In genomic region chr19:39444598-39445257, GRCh38 we compare ENCODE assay signal across 8 cellular contexts. TPM values are rescaled to one million over a fixed set of nuclear protein-coding genes. Genes with fewer than 3 reads are reported as not detected.
DNase-seq lines count a peak whose midpoint lies in the region; TF ChIP-seq lines count a peak whose summit lies in the region.

No MANE protein-coding gene starts in this region.

- WGBS in stomach, 5 donors: 2 to 4% (median 4%) methylated on average over 20 of the region's 20 CpGs

- H3K4me1 Mint-ChIP-seq in activated CD4-positive, alpha-beta T cell treated with anti-CD3 and anti-CD28 coated beads, Interleukin-2, amount 10 ng/mL, durations not matched to agents 24 days and 14 days: peaks cover 33% of the 10 kb centered on the region

- no peak for TF ChIP-seq POLR2A in stomach (IDR thresholded peaks at IDR 0.05)

- peak overlapping the region; percentile 98 for H3K4me3 Mint-ChIP-seq in activated CD4-positive, alpha-beta T cell treated with anti-CD3 and anti-CD28 coated beads, Interleukin-2, amount 10 ng/mL, durations not matched to agents 24 days and 14 days

- peak overlapping the region; percentile 78 to 96 (median 94) for H3K27ac ChIP-seq in stomach

- no peaks in the 10 kb centered on the region for H3K27me3 ChIP-seq in adipocyte (replicated peaks; ENCODE audit: control insufficient read depth, insufficient read depth, low read length)
- H3K27me3 ChIP-seq in stomach: no peaks in the 10 kb centered on the region

- no peak for DNase-seq in activated CD4-positive, alpha-beta T cell treated with anti-CD3 and anti-CD28 coated beads, Interleukin-2, amount 10 ng/mL, durations not matched to agents 24 days and 14 days
- DNase-seq in activated CD4-positive, alpha-beta T cell treated with anti-CD3 and anti-CD28 coated beads, Interleukin-2, amount 50 U/mL, for 4 hours: no peak
- DNase-seq in adipocyte (ENCODE audit: low read depth): peak; percentile 53
- DNase-seq in stomach: no peak
- no peak for DNase-seq in HPDE6-E6E7 (ENCODE audit: extremely low spot score)
- DNase-seq in NCI-H226: no peak
- no peak for DNase-seq in KG1 (lab: John Stamatoyannopoulos, UW)

- H3K9me3 ChIP-seq in adipocyte (ENCODE audit: control insufficient read depth, low read length) (no peaks in the 10 kb centered on the region), iPS-18c (ENCODE audit: control insufficient read depth, insufficient read depth, low read length) (no peaks in the 10 kb centered on the region), stomach (no peaks in the 10 kb centered on the region)

- intact Hi-C loops in activated CD4-positive, alpha-beta T cell treated with anti-CD3 and anti-CD28 coated beads, Interleukin-2, amount 10 ng/mL, durations not matched to agents 24 days and 14 days (cut with micrococcal nuclease): loop anchor here (1.0 to 5.0 kb wide), 5 partner anchors 8 to 388 kb away; partner anchors contain the start of genes DYRK1B, MED29, PAF1 and SAMD4B
- intact Hi-C loops in stomach (cut with DNase I; ENCODE audit: low total_unique reads): no loop called here

- H3K27ac Mint-ChIP-seq in activated CD4-positive, alpha-beta T cell treated with anti-CD3 and anti-CD28 coated beads, Interleukin-2, amount 10 ng/mL, durations not matched to agents 24 days and 14 days: peak overlapping the region; percentile 96

- H3K9ac ChIP-seq in adipocyte (ENCODE audit: low read length): peak overlapping the region; percentile 95

- H3K27me3 Mint-ChIP-seq in activated CD4-positive, alpha-beta T cell treated with anti-CD3 and anti-CD28 coated beads, Interleukin-2, amount 10 ng/mL, durations not matched to agents 24 days and 14 days: no peaks in the 10 kb centered on the region

- H3K36me3 Mint-ChIP-seq in activated CD4-positive, alpha-beta T cell treated with anti-CD3 and anti-CD28 coated beads, Interleukin-2, amount 10 ng/mL, durations not matched to agents 24 days and 14 days (ENCODE audit: low read depth): peaks cover 36% of the 10 kb centered on the region

- peaks cover 2% of the 10 kb centered on the region for H3K36me3 ChIP-seq in adipocyte (ENCODE audit: control insufficient read depth, insufficient read depth, low read length, severe bottlenecking)
- H3K36me3 ChIP-seq in stomach: peaks cover 0 to 18% (median 9%) of the 10 kb centered on the region in 4 donors

- peaks cover 32% of the 10 kb centered on the region for H3K4me1 ChIP-seq in adipocyte (ENCODE audit: control insufficient read depth, insufficient read depth, low read length)
- peaks cover 24 to 58% (median 45%) of the 10 kb centered on the region in 4 donors for H3K4me1 ChIP-seq in stomach

- no peak for TF ChIP-seq EP300 in stomach (IDR thresholded peaks at IDR 0.05)

- H3K4me3 ChIP-seq in adipocyte (ENCODE audit: low read length) (peak overlapping the region; percentile 97), iPS-18c (ENCODE audit: insufficient read depth, low read depth, low read length) (peak overlapping the region; percentile 97), stomach (peak overlapping the region; percentile 68 to 97 (median 86))

- no peak for TF ChIP-seq CTCF in stomach (IDR thresholded peaks at IDR 0.05)

- H3K9me3 Mint-ChIP-seq in activated CD4-positive, alpha-beta T cell treated with anti-CD3 and anti-CD28 coated beads, Interleukin-2, amount 10 ng/mL, durations not matched to agents 24 days and 14 days: no peaks in the 10 kb centered on the region

RNA-seq across cellular contexts. Expression of gene SUPT5H, which starts 0.7 kb away (rescaled TPM):
- 186 and 187 TPM in 2 replicates for total RNA-seq in activated CD4-positive, alpha-beta T cell treated with anti-CD3 and anti-CD28 coated beads, Interleukin-2, amount 10 ng/mL, durations not matched to agents 24 days and 14 days
- total RNA-seq in stomach: 100 to 1,000 TPM in 3 of 5 donors, 10 to 100 TPM in 2; 61.7 to 127 (median 101) TPM
- 100 to 1,000 TPM in 2 of 3 donors, 10 to 100 TPM in 1; 97.2 to 121 (median 118) TPM for polyA plus RNA-seq in stomach

RNA-seq across cellular contexts. Expression of gene RPS16, which starts 9.0 kb away (rescaled TPM):
- total RNA-seq in activated CD4-positive, alpha-beta T cell treated with anti-CD3 and anti-CD28 coated beads, Interleukin-2, amount 10 ng/mL, durations not matched to agents 24 days and 14 days: 2,597 and 2,671 TPM in 2 replicates
- 1,000 to 10,000 TPM in 3 of 5 donors, 100 to 1,000 TPM in 1, 10 to 100 TPM in 1; 69.0 to 2,451 (median 1,419) TPM for total RNA-seq in stomach
- 1,000 to 10,000 TPM; 3,264 to 4,294 (median 3,586) TPM for polyA plus RNA-seq in stomach

RNA-seq across cellular contexts. Expression of gene PLEKHG2, which starts 32.3 kb away (rescaled TPM):
- total RNA-seq in activated CD4-positive, alpha-beta T cell treated with anti-CD3 and anti-CD28 coated beads, Interleukin-2, amount 10 ng/mL, durations not matched to agents 24 days and 14 days: 42.0 and 46.1 TPM in 2 replicates
- total RNA-seq in stomach: 10 to 100 TPM in 2 of 5 donors, 1 to 10 TPM in 3; 1.4 to 20.2 (median 8.5) TPM
- 1 to 10 TPM; 4.6 to 6.3 (median 4.9) TPM for polyA plus RNA-seq in stomach

RNA-seq across cellular contexts. Expression of gene TIMM50, which starts 35.9 kb away (rescaled TPM):
- total RNA-seq in activated CD4-positive, alpha-beta T cell treated with anti-CD3 and anti-CD28 coated beads, Interleukin-2, amount 10 ng/mL, durations not matched to agents 24 days and 14 days: 141 and 143 TPM in 2 replicates
- 100 to 1,000 TPM in 1 of 5 donors, 10 to 100 TPM in 4; 35.0 to 106 (median 56.2) TPM for total RNA-seq in stomach
- polyA plus RNA-seq in stomach: 10 to 100 TPM; 36.5 to 51.2 (median 49.7) TPM

RNA-seq across cellular contexts. Expression of gene ZFP36, which starts 38.1 kb away (rescaled TPM):
- 35.7 and 39.9 TPM in 2 replicates for total RNA-seq in activated CD4-positive, alpha-beta T cell treated with anti-CD3 and anti-CD28 coated beads, Interleukin-2, amount 10 ng/mL, durations not matched to agents 24 days and 14 days
- total RNA-seq in stomach: 1,000 to 10,000 TPM in 1 of 5 donors, 100 to 1,000 TPM in 3, 10 to 100 TPM in 1; 26.1 to 1,667 (median 340) TPM
- 100 to 1,000 TPM; 127 to 150 (median 136) TPM for polyA plus RNA-seq in stomach
